Comparison of ENCODE assay signal across 35 cellular contexts in the genomic region with DNA sequence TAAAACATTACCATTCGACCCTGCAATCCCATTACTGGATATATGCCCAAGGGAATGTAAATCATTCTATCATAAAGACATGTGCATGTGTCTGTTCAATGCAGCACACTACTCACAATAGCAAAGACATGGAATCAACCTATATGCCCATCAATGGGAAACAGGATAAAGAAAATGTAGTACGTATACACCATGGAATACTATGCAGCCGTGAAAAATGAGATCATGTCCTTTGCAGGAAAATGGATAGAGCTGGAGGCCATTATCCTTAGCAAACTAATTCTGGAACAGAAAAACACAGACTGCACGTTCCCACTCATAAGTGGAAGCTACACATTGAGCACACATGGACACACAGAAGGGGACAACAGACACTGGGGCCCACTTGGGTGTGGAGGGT. TPM values are rescaled to one million over a fixed set of nuclear protein-coding genes. Genes with fewer than 3 reads are reported as not detected.
"Had no signal": no experiment of that assay in that cellular context is flagged by ENCODE, and none has a peak within 500 bp of the region (broad histone marks: within the 10 kb centered on the region; RNA-seq: fewer than 3 reads in every experiment).

No MANE protein-coding gene starts in this region.

- H3K4me3 Mint-ChIP-seq: dendritic cell treated with granulocyte-macrophage colony-stimulating factor and Interleukin-4, amounts not matched to agents 40 ng/mL and 50 ng/mL, for 4 days; effector memory CD8-positive, alpha-beta T cell; endodermal cell; mesothelial cell of epicardium; naive B cell had no signal

- H3K9me3 Mint-ChIP-seq: dendritic cell treated with granulocyte-macrophage colony-stimulating factor and Interleukin-4, amounts not matched to agents 40 ng/mL and 50 ng/mL, for 4 days had no signal

- ATAC-seq: effector memory CD8-positive, alpha-beta T cell; esophagus mucosa; gastrocnemius medialis; heart right ventricle; left cardiac atrium; left lung; left ventricle myocardium superior; lower lobe of right lung; mucosa of descending colon had no signal

- H3K27me3 Mint-ChIP-seq: dendritic cell treated with granulocyte-macrophage colony-stimulating factor and Interleukin-4, amounts not matched to agents 40 ng/mL and 50 ng/mL, for 4 days; effector memory CD8-positive, alpha-beta T cell had no signal

- H3K36me3 Mint-ChIP-seq: mesothelial cell of epicardium had no signal

- H3K27me3 ChIP-seq: colonic mucosa, esophagus squamous epithelium, gastrocnemius medialis, heart right ventricle, left lung had no signal

- H3K4me1 Mint-ChIP-seq: endodermal cell, mesothelial cell of epicardium had no signal

- H3K4me1 ChIP-seq: colonic mucosa, esophagus squamous epithelium, gastrocnemius medialis, heart right ventricle, left lung, lower lobe of right lung had no signal

- FAIRE-seq: endometrium, islet of Langerhans, keratinocyte had no signal

- H3K9me3 ChIP-seq: colonic mucosa, esophagus squamous epithelium, gastrocnemius medialis, left lung, lower lobe of right lung, mucosa of descending colon had no signal

- DNase-seq: colonic mucosa; cortex of kidney; effector CD8-positive, alpha-beta T cell; effector memory CD8-positive, alpha-beta T cell; endodermal cell; erythroblast; esophagus squamous epithelium; foreskin fibroblast; foreskin melanocyte; gastrocnemius medialis; glutamatergic neuron; head of caudate nucleus; heart right ventricle; hippocampal formation; left cardiac atrium; left lung; left ventricle myocardium superior; lower lobe of right lung; mesenchymal stem cell; mucosa of descending colon; naive B cell had no signal

- H3K4me3 ChIP-seq: colonic mucosa, esophagus squamous epithelium, gastrocnemius medialis, heart right ventricle, left lung, lower lobe of right lung, mucosa of descending colon had no signal

- H3K27ac Mint-ChIP-seq: dendritic cell treated with granulocyte-macrophage colony-stimulating factor and Interleukin-4, amounts not matched to agents 40 ng/mL and 50 ng/mL, for 4 days; effector memory CD8-positive, alpha-beta T cell; endodermal cell; mesothelial cell of epicardium; naive B cell had no signal

- H3K36me3 ChIP-seq: colonic mucosa, esophagus squamous epithelium, gastrocnemius medialis, heart right ventricle, left lung, lower lobe of right lung had no signal

- H3K27ac ChIP-seq: colonic mucosa, epithelial cell of prostate, esophagus squamous epithelium, gastrocnemius medialis, heart right ventricle, left lung, lower lobe of right lung had no signal

RNA-seq across cellular contexts. Expression of gene PYDC2, which starts 20.4 kb away (rescaled TPM):
- total RNA-seq: colonic mucosa, dermis microvascular lymphatic vessel endothelial cell, endodermal cell, esophagus mucosa, esophagus squamous epithelium, gastrocnemius medialis, glomerular endothelial cell, heart right ventricle, kidney epithelial cell, left cardiac atrium, left lung, left ventricle myocardium superior, lower leg skin, lower lobe of right lung, lung microvascular endothelial cell, mesenteric fat pad, mesothelial cell of epicardium, mucosa of descending colon, myocyte had no signal
- polyA plus RNA-seq: heart right ventricle, keratinocyte had no signal
